In genomic region chr4:56575820-56576429, GRCh38 we compare ENCODE assay signal across 9 cellular contexts.
A peak's percentile ranks its signal among the peaks of the same experiment; 100 is the strongest.
DNase-seq lines count a peak whose midpoint lies in the region; ATAC-seq and TF ChIP-seq lines count a peak whose summit lies in the region.
"Had no signal": no experiment of that assay in that cellular context is flagged by ENCODE, and none has a peak within 500 bp of the region (broad histone marks: within the 10 kb centered on the region; RNA-seq: fewer than 3 reads in every experiment).

No MANE protein-coding gene starts in this region.

- no peak for TF ChIP-seq POLR2A in Peyer's patch (IDR thresholded peaks at IDR 0.05)

- intact Hi-C loops in A673 (cut with micrococcal nuclease; ENCODE audit: unreplicated experiment), result loop anchor here (10.0 kb wide), 1 partner anchor 229 kb away; no protein-coding TSS in a partner anchor

- H3K36me3 ChIP-seq in A673 (ENCODE audit: insufficient read depth, low read length, poor library complexity, severe bottlenecking) (no peaks in the 10 kb centered on the region), Peyer's patch (no peaks in the 10 kb centered on the region)

- H3K27me3 ChIP-seq in A673 (replicated peaks; ENCODE audit: insufficient read depth, low read depth, low read length, poor library complexity) (no peaks in the 10 kb centered on the region), Peyer's patch (no peaks in the 10 kb centered on the region)

- H3K4me1 ChIP-seq in A673 (ENCODE audit: insufficient read depth, low read length, poor library complexity, severe bottlenecking) (no peaks in the 10 kb centered on the region), Peyer's patch (no peaks in the 10 kb centered on the region)

- H3K4me3 Mint-ChIP-seq in activated T-helper 17 cell treated with anti-CD3 and anti-CD28 coated beads, Interleukin-2, amount 50 U/mL, for 72 hours, result no peak overlapping the region
- H3K4me3 Mint-ChIP-seq: central memory CD8-positive, alpha-beta T cell had no signal

- no peak for DNase-seq in A673 (ENCODE audit: low spot score)
- DNase-seq in Peyer's patch, result no peak
- DNase-seq in foreskin fibroblast, result peak; percentile 18 to 64
- no peak for DNase-seq in stimulated activated naive CD8-positive, alpha-beta T cell treated with anti-CD3 and anti-CD28 coated beads, Interleukin-15, Interleukin-2, amounts not matched to agents 100 U/mL and 50 U/mL, for 24 hours
- DNase-seq in UCSD-AML1 (lab: John Stamatoyannopoulos, UW; ENCODE audit: unreplicated experiment), result no peak

- ATAC-seq in stimulated activated naive CD8-positive, alpha-beta T cell treated with anti-CD3 and anti-CD28 coated beads, Interleukin-15, Interleukin-2, amounts not matched to agents 100 U/mL and 50 U/mL, for 24 hours, result peak; percentile 40
- ATAC-seq in GM21390 (IDR thresholded peaks at IDR 0.05; ENCODE audit: unreplicated experiment), result no peak
- no peak for ATAC-seq in activated T-helper 17 cell treated with anti-CD3 and anti-CD28 coated beads, Interleukin-2, amount 50 U/mL, for 72 hours (replicated peaks)

- POLR2A ChIA-PET in A673 (lab: Charles Lee; ENCODE audit: low non-redundant PET), result no interaction called here

- TF ChIP-seq CTCF in A673 (conservative IDR thresholded peaks at IDR 0.05; ENCODE audit: low read depth, low read length) (peak; percentile 38), GM12874 (IDR thresholded peaks at IDR 0.05; ENCODE audit: insufficient read depth, low read depth, low read length) (peak; percentile 12; the same call in 1 of the 2 replicates), Peyer's patch (IDR thresholded peaks at IDR 0.05) (peak in 4 of 6 experiments; percentile 30 to 59 (median 55)), foreskin fibroblast (IDR thresholded peaks at IDR 0.05; ENCODE audit: low read depth, low read length) (peak; percentile 54)

- no TSS peak for BruUV-seq in A673 (replicated peaks; lab: Mats Ljungman, UMichigan)

- no peaks in the 10 kb centered on the region for H3K36me3 Mint-ChIP-seq in activated T-helper 17 cell treated with anti-CD3 and anti-CD28 coated beads, Interleukin-2, amount 50 U/mL, for 72 hours (ENCODE audit: low read depth)

- H3K4me3 ChIP-seq in A673 (ENCODE audit: low read depth, low read length, poor library complexity, severe bottlenecking) (no peak overlapping the region), Peyer's patch (no peak overlapping the region), foreskin fibroblast (ENCODE audit: low read depth in 1 of 2, low read length in 2 of 2) (no peak overlapping the region)

- H3K27ac ChIP-seq in A673 (ENCODE audit: low read depth, low read length, poor library complexity, severe bottlenecking) (no peak overlapping the region), Peyer's patch (no peak overlapping the region)

- no peaks in the 10 kb centered on the region for H3K9me3 Mint-ChIP-seq in activated T-helper 17 cell treated with anti-CD3 and anti-CD28 coated beads, Interleukin-2, amount 50 U/mL, for 72 hours
- H3K9me3 Mint-ChIP-seq: central memory CD8-positive, alpha-beta T cell had no signal

- no peaks in the 10 kb centered on the region for H3K4me1 Mint-ChIP-seq in activated T-helper 17 cell treated with anti-CD3 and anti-CD28 coated beads, Interleukin-2, amount 50 U/mL, for 72 hours
- H3K4me1 Mint-ChIP-seq: central memory CD8-positive, alpha-beta T cell had no signal

- peaks cover 8% of the 10 kb centered on the region for H3K27me3 Mint-ChIP-seq in activated T-helper 17 cell treated with anti-CD3 and anti-CD28 coated beads, Interleukin-2, amount 50 U/mL, for 72 hours

- no peak overlapping the region for H3K27ac Mint-ChIP-seq in activated T-helper 17 cell treated with anti-CD3 and anti-CD28 coated beads, Interleukin-2, amount 50 U/mL, for 72 hours

- H3K9me3 ChIP-seq in A673 (ENCODE audit: low read depth, low read length, poor library complexity, severe bottlenecking) (no peaks in the 10 kb centered on the region), Peyer's patch (no peaks in the 10 kb centered on the region)

- CTCF ChIA-PET in A673 (lab: Charles Lee), result interaction anchor here (1.0 to 1.1 kb wide), 2 partner anchors 224 to 254 kb away, joined by 3 read pairs; no protein-coding TSS in a partner anchor

Comparison
In these comparisons a context has a peak if more than half of its experiments do, and no peak if none do; other contexts are left out.
1. DNase-seq: peak in foreskin fibroblast (2 of 2); none in A673 (single experiment), Peyer's patch (0 of 3), stimulated activated naive CD8-positive, alpha-beta T cell treated with anti-CD3 and anti-CD28 coated beads, Interleukin-15, Interleukin-2, amounts not matched to agents 100 U/mL and 50 U/mL, for 24 hours (single experiment) and UCSD-AML1 (single experiment).
2. Peak in every context shown above with its lines, with median percentiles within 50 percentile points of each other: CTCF ChIP-seq.